20 cellular contexts compared by ENCODE assay signal in the genomic region with DNA sequence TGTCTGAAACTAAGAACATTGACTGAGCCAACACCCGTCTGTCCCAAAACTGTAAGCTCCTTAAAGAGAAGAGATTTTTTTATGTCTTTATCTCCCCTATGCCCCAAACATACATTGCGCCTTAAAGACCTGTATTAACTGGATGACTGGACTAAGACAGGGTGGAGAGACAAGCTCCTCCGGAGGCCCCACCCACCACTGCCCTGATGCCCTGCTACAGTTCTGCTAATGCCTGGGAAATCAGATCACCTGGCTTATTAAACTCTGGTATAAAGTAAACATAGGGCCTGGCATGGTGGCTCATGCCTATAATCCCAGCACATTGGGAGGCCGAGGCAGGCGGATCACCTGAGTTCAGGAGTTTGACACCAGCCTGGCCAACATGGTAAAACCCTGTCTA.
DNase-seq lines count a peak whose midpoint lies in the region; ATAC-seq and TF ChIP-seq lines count a peak whose summit lies in the region.
"Had no signal": no experiment of that assay in that cellular context is flagged by ENCODE, and none has a peak within 500 bp of the region (broad histone marks: within the 10 kb centered on the region; RNA-seq: fewer than 3 reads in every experiment).

No MANE protein-coding gene starts in this region.

- H3K9me3 ChIP-seq in breast epithelium (no peaks in the 10 kb centered on the region), osteoblast (ENCODE audit: low read depth, low read length) (no peaks in the 10 kb centered on the region), upper lobe of right lung (no peaks in the 10 kb centered on the region), Karpas-422 (ENCODE audit: low read length) (no peaks in the 10 kb centered on the region)
- H3K9me3 ChIP-seq: right atrium auricular region, SJCRH30, upper lobe of left lung had no signal

- no peak for TF ChIP-seq CTCF in breast epithelium (IDR thresholded peaks at IDR 0.05)
- no peak for TF ChIP-seq CTCF in MCF 10A (IDR thresholded peaks at IDR 0.05; ENCODE audit: unreplicated experiment)
- no peak for TF ChIP-seq CTCF in chondrocyte (IDR thresholded peaks at IDR 0.05)
- TF ChIP-seq CTCF in osteoblast (IDR thresholded peaks at IDR 0.05; ENCODE audit: extremely low read depth, low read depth, low read length), result no peak
- TF ChIP-seq CTCF in upper lobe of right lung (IDR thresholded peaks at IDR 0.05), result no peak
- TF ChIP-seq CTCF in foreskin keratinocyte (conservative IDR thresholded peaks at IDR 0.05), result no peak

- no TSS peak for BruUV-seq in MCF 10A (replicated peaks; lab: Mats Ljungman, UMichigan)

- H3K4me1 ChIP-seq in breast epithelium, result no peaks in the 10 kb centered on the region
- H3K4me1 ChIP-seq in osteoblast (ENCODE audit: insufficient read depth, low read length), result peaks cover 31% of the 10 kb centered on the region
- peaks cover 6% of the 10 kb centered on the region for H3K4me1 ChIP-seq in upper lobe of right lung
- peaks cover 9% of the 10 kb centered on the region for H3K4me1 ChIP-seq in foreskin keratinocyte
- no peaks in the 10 kb centered on the region for H3K4me1 ChIP-seq in Karpas-422 (ENCODE audit: low read length)
- H3K4me1 ChIP-seq: SJCRH30, upper lobe of left lung had no signal

- H3K36me3 Mint-ChIP-seq in MCF 10A (ENCODE audit: insufficient read depth, unreplicated experiment), result no peaks in the 10 kb centered on the region
- no peaks in the 10 kb centered on the region for H3K36me3 Mint-ChIP-seq in chondrocyte (ENCODE audit: low read depth)
- H3K36me3 Mint-ChIP-seq: stimulated activated naive B cell treated with anti-CD40 and anti-IgM and Interleukin-4, amounts not matched to agents 10 μg/mL and 1 μg/mL and 100 μg/mL, for 72 hours; WTC11 had no signal

- H3K4me3 Mint-ChIP-seq in MCF 10A (ENCODE audit: unreplicated experiment) (no peak overlapping the region), chondrocyte (ENCODE audit: unreplicated experiment) (no peak overlapping the region)
- H3K4me3 Mint-ChIP-seq in stimulated activated naive CD8-positive, alpha-beta T cell treated with anti-CD3 and anti-CD28 coated beads, Interleukin-15, amount 100 ng/mL, for 72 hours, result no peak overlapping the region
- H3K4me3 Mint-ChIP-seq: activated CD4-positive, alpha-beta memory T cell treated with anti-CD3 and anti-CD28 coated beads, Interleukin-2, amount 10 ng/mL, durations not matched to agents 7 days and 5 days; B cell; stimulated activated naive B cell treated with anti-CD40 and anti-IgM and Interleukin-4, amounts not matched to agents 10 μg/mL and 1 μg/mL and 100 μg/mL, for 72 hours; WTC11 had no signal

- H3K27ac Mint-ChIP-seq in MCF 10A (ENCODE audit: low read depth, unreplicated experiment) (no peak overlapping the region), chondrocyte (ENCODE audit: unreplicated experiment) (peak overlapping the region; percentile 52)
- H3K27ac Mint-ChIP-seq in stimulated activated naive CD8-positive, alpha-beta T cell treated with anti-CD3 and anti-CD28 coated beads, Interleukin-15, amount 100 ng/mL, for 72 hours, result no peak overlapping the region
- H3K27ac Mint-ChIP-seq: activated CD4-positive, alpha-beta memory T cell treated with anti-CD3 and anti-CD28 coated beads, Interleukin-2, amount 10 ng/mL, durations not matched to agents 7 days and 5 days; B cell; stimulated activated naive B cell treated with anti-CD40 and anti-IgM and Interleukin-4, amounts not matched to agents 10 μg/mL and 1 μg/mL and 100 μg/mL, for 72 hours; WTC11 had no signal

- no peaks in the 10 kb centered on the region for H3K79me2 ChIP-seq in osteoblast (ENCODE audit: insufficient read depth, low read length)
- no peaks in the 10 kb centered on the region for H3K79me2 ChIP-seq in Karpas-422 (ENCODE audit: low read length)

- CTCF ChIA-PET in MCF 10A (lab: Yijun Ruan, JAX), result interaction anchor here (0.9 to 1.2 kb wide), 3 partner anchors 40 to 137 kb away, joined by 3 to 6 read pairs (median 4); no protein-coding TSS in a partner anchor

- no peaks in the 10 kb centered on the region for H3K27me3 ChIP-seq in breast epithelium
- no peaks in the 10 kb centered on the region for H3K27me3 ChIP-seq in osteoblast (ENCODE audit: insufficient read depth, low read length)
- H3K27me3 ChIP-seq in upper lobe of right lung, result no peaks in the 10 kb centered on the region
- H3K27me3 ChIP-seq in foreskin keratinocyte, result no peaks in the 10 kb centered on the region
- no peaks in the 10 kb centered on the region for H3K27me3 ChIP-seq in Karpas-422 (ENCODE audit: low read length)
- H3K27me3 ChIP-seq: right atrium auricular region, SJCRH30, upper lobe of left lung had no signal

- H4K20me1 ChIP-seq in osteoblast (ENCODE audit: insufficient read depth, low read length) (no peaks in the 10 kb centered on the region), Karpas-422 (ENCODE audit: insufficient read depth, low read depth, low read length) (no peaks in the 10 kb centered on the region)

- no peaks in the 10 kb centered on the region for H3K9me2 ChIP-seq in Karpas-422 (replicated peaks; ENCODE audit: insufficient read depth, low read length)

- H3K9ac ChIP-seq in Karpas-422 (ENCODE audit: low read length), result no peak overlapping the region

- TF ChIP-seq POLR2A in breast epithelium (IDR thresholded peaks at IDR 0.05), result no peak

- H3K27me3 Mint-ChIP-seq in MCF 10A (ENCODE audit: insufficient read depth, unreplicated experiment) (no peaks in the 10 kb centered on the region), chondrocyte (ENCODE audit: low read depth) (no peaks in the 10 kb centered on the region)
- peaks cover 9% of the 10 kb centered on the region for H3K27me3 Mint-ChIP-seq in stimulated activated naive CD8-positive, alpha-beta T cell treated with anti-CD3 and anti-CD28 coated beads, Interleukin-15, amount 100 ng/mL, for 72 hours
- H3K27me3 Mint-ChIP-seq: activated CD4-positive, alpha-beta memory T cell treated with anti-CD3 and anti-CD28 coated beads, Interleukin-2, amount 10 ng/mL, durations not matched to agents 7 days and 5 days; B cell; stimulated activated naive B cell treated with anti-CD40 and anti-IgM and Interleukin-4, amounts not matched to agents 10 μg/mL and 1 μg/mL and 100 μg/mL, for 72 hours had no signal

- H3K27ac ChIP-seq in breast epithelium (peak overlapping the region; percentile 45 to 72), osteoblast (ENCODE audit: low read depth, low read length) (peak overlapping the region; percentile 94), upper lobe of right lung (peak overlapping the region; percentile 37), foreskin keratinocyte (no peak overlapping the region), Karpas-422 (ENCODE audit: low read length) (no peak overlapping the region)
- H3K27ac ChIP-seq: 22Rv1, right atrium auricular region, SJCRH30, upper lobe of left lung had no signal

- H2AFZ ChIP-seq in osteoblast (ENCODE audit: low read length) (no peak overlapping the region), Karpas-422 (ENCODE audit: low read length) (no peak overlapping the region)

- POLR2A ChIA-PET in MCF 10A (lab: Yijun Ruan, JAX), result no interaction called here

- intact Hi-C loops in breast epithelium (cut with DNase I; ENCODE audit: low total_unique reads) (no loop called here), MCF 10A (cut with micrococcal nuclease) (no loop called here), upper lobe of right lung (cut with DNase I) (no loop called here)

- H3K9me3 Mint-ChIP-seq in MCF 10A (ENCODE audit: unreplicated experiment), result no peaks in the 10 kb centered on the region
- no peaks in the 10 kb centered on the region for H3K9me3 Mint-ChIP-seq in chondrocyte (ENCODE audit: low read depth)
- H3K9me3 Mint-ChIP-seq in stimulated activated naive CD8-positive, alpha-beta T cell treated with anti-CD3 and anti-CD28 coated beads, Interleukin-15, amount 100 ng/mL, for 72 hours, result no peaks in the 10 kb centered on the region
- H3K9me3 Mint-ChIP-seq: activated CD4-positive, alpha-beta memory T cell treated with anti-CD3 and anti-CD28 coated beads, Interleukin-2, amount 10 ng/mL, durations not matched to agents 7 days and 5 days; stimulated activated naive B cell treated with anti-CD40 and anti-IgM and Interleukin-4, amounts not matched to agents 10 μg/mL and 1 μg/mL and 100 μg/mL, for 72 hours; WTC11 had no signal

- ATAC-seq in upper lobe of right lung (no peak), foreskin keratinocyte (no peak)
- no peak for ATAC-seq in stimulated activated naive CD8-positive, alpha-beta T cell treated with anti-CD3 and anti-CD28 coated beads, Interleukin-15, amount 100 ng/mL, for 72 hours
- ATAC-seq: stimulated activated naive B cell treated with anti-CD40 and anti-IgM and Interleukin-4, amounts not matched to agents 10 μg/mL and 1 μg/mL and 100 μg/mL, for 72 hours; WTC11 had no signal

- no peak for DNase-seq in breast epithelium (ENCODE audit: low spot score in 2 of 2)
- no peak for DNase-seq in MCF 10A (ENCODE audit: unreplicated experiment)
- no peak for DNase-seq in chondrocyte (ENCODE audit: low spot score)
- DNase-seq in osteoblast (ENCODE audit: insufficient read length, low spot score, missing footprints), result no peak
- DNase-seq in upper lobe of right lung, result no peak
- DNase-seq in foreskin keratinocyte, result no peak
- no peak for DNase-seq in stimulated activated naive CD8-positive, alpha-beta T cell treated with anti-CD3 and anti-CD28 coated beads, Interleukin-15, amount 100 ng/mL, for 72 hours
- DNase-seq in Karpas-422, result no peak
- DNase-seq: activated CD4-positive, alpha-beta memory T cell treated with anti-CD3 and anti-CD28 coated beads, Interleukin-2, amount 10 ng/mL, durations not matched to agents 7 days and 5 days; activated naive CD4-positive, alpha-beta T cell; NCI-H1436 treated with DMSO at 0.1 percent for 48 hours; NCI-H2171; stimulated activated naive B cell treated with anti-CD40 and anti-IgM and Interleukin-4, amounts not matched to agents 10 μg/mL and 1 μg/mL and 100 μg/mL, for 72 hours; T-helper 2 cell; upper lobe of left lung had no signal

- H3K36me3 ChIP-seq in breast epithelium, result no peaks in the 10 kb centered on the region
- no peaks in the 10 kb centered on the region for H3K36me3 ChIP-seq in osteoblast (ENCODE audit: insufficient read depth, low read length)
- no peaks in the 10 kb centered on the region for H3K36me3 ChIP-seq in upper lobe of right lung
- H3K36me3 ChIP-seq in Karpas-422 (ENCODE audit: insufficient read depth, low read length), result no peaks in the 10 kb centered on the region
- H3K36me3 ChIP-seq: right atrium auricular region, SJCRH30, upper lobe of left lung had no signal

- H3K4me1 Mint-ChIP-seq in MCF 10A (ENCODE audit: insufficient read depth, unreplicated experiment) (peaks cover 5% of the 10 kb centered on the region), chondrocyte (ENCODE audit: low read depth) (peaks cover 34% of the 10 kb centered on the region)
- no peaks in the 10 kb centered on the region for H3K4me1 Mint-ChIP-seq in stimulated activated naive CD8-positive, alpha-beta T cell treated with anti-CD3 and anti-CD28 coated beads, Interleukin-15, amount 100 ng/mL, for 72 hours
- H3K4me1 Mint-ChIP-seq: activated CD4-positive, alpha-beta memory T cell treated with anti-CD3 and anti-CD28 coated beads, Interleukin-2, amount 10 ng/mL, durations not matched to agents 7 days and 5 days; B cell; stimulated activated naive B cell treated with anti-CD40 and anti-IgM and Interleukin-4, amounts not matched to agents 10 μg/mL and 1 μg/mL and 100 μg/mL, for 72 hours had no signal

- H3K4me3 ChIP-seq in breast epithelium, result peak overlapping the region in 2 of 3 donors; percentile 7 to 27
- H3K4me3 ChIP-seq in osteoblast (ENCODE audit: insufficient read depth, low read length), result peak overlapping the region; percentile 51
- H3K4me3 ChIP-seq in upper lobe of right lung, result no peak overlapping the region
- H3K4me3 ChIP-seq in Karpas-422 (ENCODE audit: low read length), result no peak overlapping the region
- H3K4me3 ChIP-seq: right atrium auricular region, SJCRH30, upper lobe of left lung had no signal

- H3K4me2 ChIP-seq in osteoblast (ENCODE audit: insufficient read depth, low read length) (peak overlapping the region; percentile 73), Karpas-422 (ENCODE audit: low read depth, low read length, poor library complexity, severe bottlenecking) (no peak overlapping the region)

Comparison
In these comparisons a context has a peak if more than half of its experiments do, and no peak if none do; other contexts are left out.
1. H3K27ac ChIP-seq: peak in breast epithelium (2 of 2), osteoblast (single experiment) and upper lobe of right lung (single experiment); none in foreskin keratinocyte (single experiment) and Karpas-422 (single experiment).
2. H3K4me3 ChIP-seq: peak in breast epithelium (2 of 3) and osteoblast (single experiment); none in upper lobe of right lung (single experiment) and Karpas-422 (single experiment).